8 cellular contexts compared by ENCODE assay signal in genomic region chr17:76270770-76271668, GRCh38. TPM values are rescaled to one million over a fixed set of nuclear protein-coding genes. Genes with fewer than 3 reads are reported as not detected.
DNase-seq lines count a peak whose midpoint lies in the region; ATAC-seq and TF ChIP-seq lines count a peak whose summit lies in the region.

No MANE protein-coding gene starts in this region.

- peaks cover 18% of the 10 kb centered on the region for H3K36me3 ChIP-seq in NT2/D1 (ENCODE audit: insufficient read depth, insufficient read length, low read length)
- peaks cover 9 to 14% of the 10 kb centered on the region in 2 donors for H3K36me3 ChIP-seq in thyroid gland

- peak overlapping the region; percentile 64 to 80 (median 79) for H3K4me3 Mint-ChIP-seq in immature natural killer cell

- DNase-seq in Right ventricle myocardium inferior (ENCODE audit: missing footprints): peak; percentile 59
- no peak for DNase-seq in cardiac septum (ENCODE audit: low spot score)
- DNase-seq in NT2/D1 (ENCODE audit: low read depth, low spot score): no peak
- peak in 1 of 3 donors; percentile 21 for DNase-seq in immature natural killer cell
- no peak for DNase-seq in thyroid gland
- DNase-seq in germinal center (ENCODE audit: low spot score): no peak
- DNase-seq in HUDEP-2 (lab: John Stamatoyannopoulos, UW; ENCODE audit: unreplicated experiment in 76 of 76): no peak
- DNase-seq in COLO829 (ENCODE audit: low spot score): no peak

- H3K27me3 Mint-ChIP-seq in immature natural killer cell (ENCODE audit: low read depth in 3 of 3): peaks cover 28 to 36% (median 35%) of the 10 kb centered on the region in 3 donors

- peak overlapping the region in 2 of 3 donors; percentile 79 to 81 for H3K27ac ChIP-seq in thyroid gland

- TF ChIP-seq POLR2A in thyroid gland (IDR thresholded peaks at IDR 0.05): no peak

- H3K4me3 ChIP-seq in NT2/D1 (ENCODE audit: insufficient read length, low read depth) (no peak overlapping the region), thyroid gland (replicated peaks in 1 of 3) (no peak overlapping the region)

- 88 to 91% methylated on average over 12 to 14 of the region's 14 CpGs for WGBS in thyroid gland, 2 donors

- H3K9ac ChIP-seq in NT2/D1 (ENCODE audit: insufficient read length, low read depth): peak overlapping the region; percentile 51

- H3K4me1 ChIP-seq in NT2/D1 (ENCODE audit: insufficient read depth, insufficient read length): peaks cover 41% of the 10 kb centered on the region
- H3K4me1 ChIP-seq in thyroid gland: peaks cover 44 to 59% of the 10 kb centered on the region in 2 donors

- H3K27me3 ChIP-seq in NT2/D1 (ENCODE audit: insufficient read depth, insufficient read length) (no peaks in the 10 kb centered on the region), thyroid gland (no peaks in the 10 kb centered on the region)

- H3K4me1 Mint-ChIP-seq in immature natural killer cell: peaks cover 55 to 57% of the 10 kb centered on the region in 2 donors

- intact Hi-C loops in Right ventricle myocardium inferior (cut with DNase I): no loop called here
- intact Hi-C loops in cardiac septum (cut with DNase I): no loop called here
- intact Hi-C loops in thyroid gland (cut with DNase I): loop anchor here (10.0 kb wide), 1 partner anchor 266 kb away; the partner anchor contains the start of gene CDK3

- H3K9me3 ChIP-seq in NT2/D1 (ENCODE audit: insufficient read depth, low read length): no peaks in the 10 kb centered on the region
- H3K9me3 ChIP-seq in thyroid gland: no peaks in the 10 kb centered on the region

- ATAC-seq in Right ventricle myocardium inferior: no peak

- no peaks in the 10 kb centered on the region for H3K9me3 Mint-ChIP-seq in immature natural killer cell

- H3K36me3 Mint-ChIP-seq in immature natural killer cell: no peaks in the 10 kb centered on the region

- no peak for TF ChIP-seq CTCF in thyroid gland (IDR thresholded peaks at IDR 0.05)

- peak overlapping the region; percentile 66 to 90 (median 78) for H3K27ac Mint-ChIP-seq in immature natural killer cell

RNA-seq across cellular contexts. Expression of gene UBALD2, which starts 5.9 kb away (rescaled TPM):
- total RNA-seq in Right ventricle myocardium inferior (30.4 TPM), cardiac septum (22.7 TPM), thyroid gland (10 to 100 TPM in 3 of 4 donors, 1 to 10 TPM in 1; 9.8 to 54.2 (median 22.9) TPM)
- 1 to 10 TPM; 1.5 to 4.5 (median 3.9) TPM for polyA plus RNA-seq in immature natural killer cell

RNA-seq across cellular contexts. Expression of gene RNF157, which starts 30.7 kb away (rescaled TPM):
- total RNA-seq in Right ventricle myocardium inferior (19.4 TPM), cardiac septum (2.5 TPM), thyroid gland (1 to 10 TPM; 1.7 to 6.6 (median 4.7) TPM)
- polyA plus RNA-seq in immature natural killer cell: 1 to 10 TPM in 2 of 3 donors, under 1 TPM in 1; 0.69 to 3.0 (median 1.2) TPM

RNA-seq across cellular contexts. Expression of gene QRICH2, which starts 37.1 kb away (rescaled TPM):
- total RNA-seq in Right ventricle myocardium inferior: 3.6 TPM
- total RNA-seq in cardiac septum: 1.8 TPM
- polyA plus RNA-seq in immature natural killer cell: under 1 TPM in 1 of 3 donors, not detected in 2; 0.28 TPM
- total RNA-seq in thyroid gland: 10 to 100 TPM in 2 of 4 donors, 1 to 10 TPM in 2; 6.6 to 14.3 (median 9.9) TPM
